ENCODE assay signal across 12 cellular contexts in the genomic region with DNA sequence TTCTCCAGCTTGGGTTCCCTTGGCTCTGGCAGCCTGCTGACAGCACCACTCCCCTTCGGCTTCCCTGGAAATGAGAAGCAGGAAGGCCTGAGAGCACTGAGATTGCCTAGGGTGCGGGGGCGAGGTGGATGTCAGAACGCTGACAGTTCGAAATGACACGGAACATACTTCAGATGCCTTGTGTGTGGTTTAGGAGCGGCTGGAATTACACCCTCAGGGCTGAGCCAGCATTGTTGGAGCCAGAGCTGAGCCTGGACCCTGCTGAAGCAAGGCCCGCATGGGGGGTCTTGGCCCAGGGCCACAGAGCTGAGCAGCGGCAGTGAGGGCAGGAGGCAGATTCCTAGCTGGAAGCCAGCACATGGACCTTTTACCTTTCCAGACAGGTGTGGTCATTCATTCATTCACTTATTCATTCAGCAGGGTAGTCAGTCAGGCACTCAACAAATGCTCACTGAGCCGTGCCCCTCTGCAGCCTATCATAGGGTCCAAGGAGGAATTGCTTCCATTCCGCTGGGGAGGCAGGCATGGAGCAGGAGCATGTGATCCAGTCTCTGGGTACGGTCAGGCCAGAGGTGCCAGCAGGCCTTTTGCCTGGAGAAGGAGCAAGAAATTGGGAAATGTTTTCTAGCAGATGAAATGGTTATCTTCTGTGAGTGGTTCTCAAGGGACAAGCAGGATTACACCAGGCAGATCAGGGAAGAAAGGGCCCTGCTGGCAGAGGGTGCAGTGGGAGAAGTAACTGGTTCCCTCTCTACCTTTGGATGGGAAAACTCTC. TPM values are rescaled to one million over a fixed set of nuclear protein-coding genes. Genes with fewer than 3 reads are reported as not detected.
DNase-seq lines count a peak whose midpoint lies in the region; ATAC-seq and TF ChIP-seq lines count a peak whose summit lies in the region.
"Had no signal": no experiment of that assay in that cellular context is flagged by ENCODE, and none has a peak within 500 bp of the region (broad histone marks: within the 10 kb centered on the region; RNA-seq: fewer than 3 reads in every experiment).

No MANE protein-coding gene starts in this region.

- TF ChIP-seq EP300 in suprapubic skin (IDR thresholded peaks at IDR 0.05): no peak

- H3K36me3 ChIP-seq in adipocyte (ENCODE audit: control insufficient read depth, insufficient read depth, low read length, severe bottlenecking): no peaks in the 10 kb centered on the region
- no peaks in the 10 kb centered on the region for H3K36me3 ChIP-seq in suprapubic skin
- H3K36me3 ChIP-seq: adrenal gland, esophagus squamous epithelium had no signal

- H3K27ac ChIP-seq in suprapubic skin: no peak overlapping the region
- H3K27ac ChIP-seq: esophagus squamous epithelium had no signal

- H3K27me3 ChIP-seq in adipocyte (replicated peaks; ENCODE audit: control insufficient read depth, insufficient read depth, low read length) (peaks cover 13% of the 10 kb centered on the region), suprapubic skin (no peaks in the 10 kb centered on the region)
- H3K27me3 ChIP-seq: adrenal gland had no signal

- TF ChIP-seq CTCF in foreskin fibroblast (IDR thresholded peaks at IDR 0.05; ENCODE audit: low read depth, low read length): no peak
- no peak for TF ChIP-seq CTCF in suprapubic skin (IDR thresholded peaks at IDR 0.05)

- no peak for ATAC-seq in esophagus mucosa
- no peak for ATAC-seq in GM19452 (IDR thresholded peaks at IDR 0.05; ENCODE audit: unreplicated experiment)

- WGBS in suprapubic skin: 41% methylated on average over 12 of the region's 12 CpGs

- peaks cover 31% of the 10 kb centered on the region for H3K4me1 ChIP-seq in adipocyte (ENCODE audit: control insufficient read depth, insufficient read depth, low read length)
- H3K4me1 ChIP-seq in suprapubic skin: no peaks in the 10 kb centered on the region
- H3K4me1 ChIP-seq: adrenal gland, esophagus squamous epithelium had no signal

- H3K9ac ChIP-seq in adipocyte (ENCODE audit: low read length): peak overlapping the region; percentile 1

- H3K4me3 ChIP-seq in adipocyte (ENCODE audit: low read length) (peak overlapping the region; percentile 14), foreskin fibroblast (ENCODE audit: low read depth in 1 of 2, low read length in 2 of 2) (no peak overlapping the region), suprapubic skin (no peak overlapping the region)
- H3K4me3 ChIP-seq: adrenal gland, esophagus squamous epithelium had no signal

- no peak for TF ChIP-seq POLR2A in suprapubic skin (IDR thresholded peaks at IDR 0.05)

- H3K9me3 ChIP-seq in adipocyte (ENCODE audit: control insufficient read depth, low read length): no peaks in the 10 kb centered on the region
- H3K9me3 ChIP-seq in suprapubic skin: no peaks in the 10 kb centered on the region
- H3K9me3 ChIP-seq: adrenal gland, esophagus squamous epithelium had no signal

- DNase-seq in H4 (ENCODE audit: low spot score): peak; percentile 57
- peak; percentile 90 for DNase-seq in adipocyte (ENCODE audit: low read depth)
- peak; percentile 85 to 86 for DNase-seq in foreskin fibroblast
- peak; percentile 27 for DNase-seq in putamen (ENCODE audit: low spot score)
- DNase-seq in NK-92 treated with Interleukin-12 subunit alpha and Interleukin-12 subunit beta, amount 100 ng/mL, for 24 hours (lab: John Stamatoyannopoulos, UW): no peak
- DNase-seq in suprapubic skin (ENCODE audit: low spot score in 2 of 2): no peak
- DNase-seq: esophagus squamous epithelium, T-helper 9 cell had no signal

RNA-seq across cellular contexts. Expression of a gene that starts 6.6 kb away (rescaled TPM):
- total RNA-seq in H4 (2014; rRNA removed; shearing (Covaris generic)): not detected in 2 replicates
- not detected for total RNA-seq in suprapubic skin
- not detected for total RNA-seq in esophagus mucosa
- total RNA-seq: adrenal gland, esophagus squamous epithelium, skeletal muscle tissue had no signal

RNA-seq across cellular contexts. Expression of a gene that starts 28.3 kb away (rescaled TPM):
- 0.52 and 1.5 TPM in 2 replicates for total RNA-seq in H4 (2014; rRNA removed; shearing (Covaris generic))
- total RNA-seq in suprapubic skin (under 1 TPM in 3 of 4 donors, not detected in 1; 0.34 to 0.39 (median 0.38) TPM), esophagus mucosa (0.08 TPM)

Comparison
In these comparisons a context has a peak if more than half of its experiments do, and no peak if none do; other contexts are left out.
1. DNase-seq: peak in H4 (single experiment), adipocyte (single experiment), foreskin fibroblast (2 of 2) and putamen (single experiment); none in NK-92 treated with Interleukin-12 subunit alpha and Interleukin-12 subunit beta, amount 100 ng/mL, for 24 hours (single experiment) and suprapubic skin (0 of 2).